Comparison of ENCODE assay signal across 8 cellular contexts in genomic region chr1:23825076-23825761, GRCh38. TPM values are rescaled to one million over a fixed set of nuclear protein-coding genes. Genes with fewer than 3 reads are reported as not detected.
DNase-seq lines count a peak whose midpoint lies in the region; ATAC-seq and TF ChIP-seq lines count a peak whose summit lies in the region.

Gene HMGCL, minus strand, starts transcription at chr1:23825429. Its CDS starts 14 bp downstream, at chr1:23825415.

- ATAC-seq in GM21825 (IDR thresholded peaks at IDR 0.05; ENCODE audit: unreplicated experiment) (peak; percentile 80), foreskin keratinocyte (peak; percentile 79)

- peak within 1 kb of the TSS; percentile 98 for H3K4me3 Mint-ChIP-seq in neural progenitor cell

- DNase-seq in DMS79 (lab: John Stamatoyannopoulos, UW), result peak; percentile 85
- peak; percentile 91 for DNase-seq in MG63
- peak; percentile 76 to 89 for DNase-seq in SJSA1 (ENCODE audit: low read depth in 1 of 2, low spot score in 2 of 2)
- peak; percentile 85 for DNase-seq in activated gamma-delta T cell treated with anti-CD3 and anti-CD28 coated beads, Interleukin-2, amount 50 U/mL, for 16 hours (ENCODE audit: low read depth)
- DNase-seq in foreskin keratinocyte, result peak in 1 of 2 donors; percentile 62
- DNase-seq in neural progenitor cell (ENCODE audit: low spot score), result peak; percentile 93

- H3K9ac ChIP-seq in neural progenitor cell (peak within 1 kb of the TSS; percentile 87), stomach smooth muscle (ENCODE audit: low read length in 2 of 2) (peak within 1 kb of the TSS; percentile 99 to 100)

- peaks cover 16% of the 10 kb centered on the region for H3K4me1 Mint-ChIP-seq in neural progenitor cell

- H2AFZ ChIP-seq in neural progenitor cell (replicated peaks), result peak within 1 kb of the TSS; percentile 52

- H3K4me2 ChIP-seq in neural progenitor cell, result peak within 1 kb of the TSS; percentile 94

- no peaks in the 10 kb centered on the region for H3K36me3 Mint-ChIP-seq in neural progenitor cell

- no peaks in the 10 kb centered on the region for H3K27me3 ChIP-seq in MG63
- H3K27me3 ChIP-seq in SJSA1 (replicated peaks), result no peaks in the 10 kb centered on the region
- H3K27me3 ChIP-seq in foreskin keratinocyte, result no peaks in the 10 kb centered on the region
- no peaks in the 10 kb centered on the region for H3K27me3 ChIP-seq in neural progenitor cell
- no peaks in the 10 kb centered on the region for H3K27me3 ChIP-seq in stomach smooth muscle (ENCODE audit: control insufficient read depth in 1 of 2, insufficient read depth in 2 of 2, low read length in 2 of 2)

- peak within 1 kb of the TSS; percentile 99 for H3K4me3 ChIP-seq in MG63
- peak within 1 kb of the TSS; percentile 92 for H3K4me3 ChIP-seq in SJSA1
- peak within 1 kb of the TSS; percentile 92 for H3K4me3 ChIP-seq in neural progenitor cell
- H3K4me3 ChIP-seq in stomach smooth muscle (ENCODE audit: low read length in 2 of 2), result peak within 1 kb of the TSS; percentile 96 to 99

- TF ChIP-seq CTCF in foreskin keratinocyte (conservative IDR thresholded peaks at IDR 0.05), result no peak
- TF ChIP-seq CTCF in neural progenitor cell (IDR thresholded peaks at IDR 0.05), result no peak

- peak within 1 kb of the TSS; percentile 96 for H3K27ac Mint-ChIP-seq in neural progenitor cell

- H3K79me2 ChIP-seq in neural progenitor cell (ENCODE audit: low read depth), result peaks cover 17% of the 10 kb centered on the region

- H3K27ac ChIP-seq in SJSA1 (peak within 1 kb of the TSS; percentile 86), foreskin keratinocyte (peak within 1 kb of the TSS; percentile 72), neural progenitor cell (peak within 1 kb of the TSS; percentile 32), stomach smooth muscle (ENCODE audit: low read length) (peak within 1 kb of the TSS; percentile 95)

- no peaks in the 10 kb centered on the region for H3K27me3 Mint-ChIP-seq in neural progenitor cell (ENCODE audit: insufficient read depth, low read depth)

- H3K4me1 ChIP-seq in SJSA1 (replicated peaks), result peaks cover 10% of the 10 kb centered on the region
- peaks cover 9% of the 10 kb centered on the region for H3K4me1 ChIP-seq in foreskin keratinocyte
- H3K4me1 ChIP-seq in neural progenitor cell, result peaks cover 9% of the 10 kb centered on the region
- H3K4me1 ChIP-seq in stomach smooth muscle (ENCODE audit: control insufficient read depth, insufficient read depth, low read length), result peaks cover 5% of the 10 kb centered on the region

- H3K36me3 ChIP-seq in MG63 (peaks cover 4% of the 10 kb centered on the region; the same call in 1 of the 2 replicates), SJSA1 (peaks cover 10% of the 10 kb centered on the region), neural progenitor cell (no peaks in the 10 kb centered on the region), stomach smooth muscle (ENCODE audit: control insufficient read depth in 2 of 2, insufficient read depth in 2 of 2, low read length in 2 of 2) (peaks cover 0 to 2% of the 10 kb centered on the region in 2 donors)

- H3K9me3 ChIP-seq in MG63, result no peaks in the 10 kb centered on the region
- H3K9me3 ChIP-seq in SJSA1 (replicated peaks), result no peaks in the 10 kb centered on the region
- H3K9me3 ChIP-seq in neural progenitor cell (ENCODE audit: low read depth), result no peaks in the 10 kb centered on the region
- H3K9me3 ChIP-seq in stomach smooth muscle (ENCODE audit: control insufficient read depth in 2 of 2, low read length in 2 of 2), result no peaks in the 10 kb centered on the region

- H3F3A ChIP-seq in neural progenitor cell (ENCODE audit: low read depth), result peaks cover 13% of the 10 kb centered on the region

- no peaks in the 10 kb centered on the region for H3K9me3 Mint-ChIP-seq in neural progenitor cell

- peaks cover 3% of the 10 kb centered on the region for H4K20me1 ChIP-seq in neural progenitor cell (ENCODE audit: low read depth)

RNA-seq across cellular contexts. Expression of gene HMGCL, which starts in this region (rescaled TPM):
- total RNA-seq in MG63 (2014; rRNA removed; shearing (Covaris generic); ENCODE audit: low replicate concordance), result 27.6 and 41.0 TPM in 2 replicates
- 24.0 and 35.9 TPM in 2 replicates for total RNA-seq in SJSA1 (2014; rRNA removed; shearing (Covaris generic))
- total RNA-seq in foreskin keratinocyte, result 19.2 and 20.8 TPM in 2 replicates
- polyA plus RNA-seq in foreskin keratinocyte, result 22.2 and 24.6 TPM in 2 replicates
- total RNA-seq in neural progenitor cell (ENCODE audit: low replicate concordance), result 20.7 and 30.7 TPM in 2 replicates

Comparison
In these comparisons a context has a peak if more than half of its experiments do, and no peak if none do; other contexts are left out.
1. H3K27ac ChIP-seq: peak in every context shown above with its lines; median percentile 95 in stomach smooth muscle; 86 in SJSA1; 72 in foreskin keratinocyte; 32 in neural progenitor cell.